Comparison of ENCODE assay signal across 18 cellular contexts in the genomic region with DNA sequence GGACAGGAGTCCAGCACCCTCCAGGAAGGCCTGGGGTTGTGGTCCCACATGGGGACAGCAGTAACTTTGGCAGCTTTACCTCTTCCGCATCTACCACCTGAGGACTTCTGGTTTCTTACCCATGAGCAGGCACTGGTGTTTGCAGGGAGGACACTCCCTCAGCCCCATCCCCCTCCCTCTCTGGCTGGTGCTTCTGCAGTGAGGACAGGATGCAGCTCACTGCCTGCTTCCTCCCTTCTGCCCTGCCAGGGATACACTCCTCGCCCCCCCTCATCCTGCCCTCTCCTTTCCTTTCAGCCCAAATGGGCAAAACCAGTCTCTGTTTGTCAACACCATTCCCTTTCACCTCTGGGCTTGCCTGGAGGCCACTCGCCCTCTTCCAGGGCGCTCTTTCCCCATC.
A peak's percentile ranks its signal among the peaks of the same experiment; 100 is the strongest.
DNase-seq lines count a peak whose midpoint lies in the region; FAIRE-seq and TF ChIP-seq lines count a peak whose summit lies in the region.
"Had no signal": no experiment of that assay in that cellular context is flagged by ENCODE, and none has a peak within 500 bp of the region (broad histone marks: within the 10 kb centered on the region; RNA-seq: fewer than 3 reads in every experiment).

No MANE protein-coding gene starts in this region.

- H2BK15ac ChIP-seq in H9 (ENCODE audit: low read depth, low read length) = no peak overlapping the region

- H3K27ac Mint-ChIP-seq in H9 = peak overlapping the region in 2 of 3 experiments; percentile 10 to 29; a peak in 3 of 7 replicates
- H3K27ac Mint-ChIP-seq in astrocyte (ENCODE audit: unreplicated experiment) = no peak overlapping the region
- H3K27ac Mint-ChIP-seq in activated T-helper 2 cell treated with anti-CD3 and anti-CD28 coated beads, Interferon-gamma antibody, Interleukin-2, Interleukin-4, amounts not matched to agents 10 μg/mL and 5 μg/mL and 100 μg/mL, durations not matched to agents 14 hours and 24 hours and 36 hours = no peak overlapping the region
- H3K27ac Mint-ChIP-seq: activated naive CD8-positive, alpha-beta T cell treated with anti-CD3 and anti-CD28 coated beads, Interleukin-2, amount 10 ng/mL, durations not matched to agents 7 days and 5 days had no signal

- no peak overlapping the region for H3K9ac ChIP-seq in BLaER1
- no peak overlapping the region for H3K9ac ChIP-seq in H9 (ENCODE audit: extremely low read depth, insufficient read length, low read length)
- no peak overlapping the region for H3K9ac ChIP-seq in astrocyte (ENCODE audit: low read length)

- no peak overlapping the region for H3K56ac ChIP-seq in H9 (ENCODE audit: insufficient read length, low read depth, low read length)

- H3K14ac ChIP-seq in H9 (ENCODE audit: insufficient read depth, low read length) = no peak overlapping the region; the same call in 1 of the 2 replicates

- no peak overlapping the region for H3K4ac ChIP-seq in H9 (ENCODE audit: low read depth, low read length)

- H3K4me1 Mint-ChIP-seq in H9 (peaks cover 59 to 61% of the 10 kb centered on the region in 2 experiments), astrocyte (ENCODE audit: low read depth, unreplicated experiment) (peaks cover 65% of the 10 kb centered on the region)
- H3K4me1 Mint-ChIP-seq in activated T-helper 2 cell treated with anti-CD3 and anti-CD28 coated beads, Interferon-gamma antibody, Interleukin-2, Interleukin-4, amounts not matched to agents 10 μg/mL and 5 μg/mL and 100 μg/mL, durations not matched to agents 14 hours and 24 hours and 36 hours (ENCODE audit: low read depth) = no peaks in the 10 kb centered on the region
- H3K4me1 Mint-ChIP-seq: activated naive CD8-positive, alpha-beta T cell treated with anti-CD3 and anti-CD28 coated beads, Interleukin-2, amount 10 ng/mL, durations not matched to agents 7 days and 5 days had no signal

- H2AK5ac ChIP-seq in H9 (ENCODE audit: insufficient read length, low read length) = no peak overlapping the region

- peaks cover 17% of the 10 kb centered on the region for H3K4me1 ChIP-seq in BLaER1
- H3K4me1 ChIP-seq in H9 (ENCODE audit: insufficient read depth, low read length) = peaks cover 16% of the 10 kb centered on the region
- H3K4me1 ChIP-seq in astrocyte (ENCODE audit: insufficient read depth, low read length) = peaks cover 5% of the 10 kb centered on the region

- peaks cover 2% of the 10 kb centered on the region for H3K79me1 ChIP-seq in H9 (ENCODE audit: insufficient read depth, low read depth, low read length, poor library complexity, severe bottlenecking)

- H3K9me3 Mint-ChIP-seq in H9 = no peaks in the 10 kb centered on the region
- H3K9me3 Mint-ChIP-seq in astrocyte (ENCODE audit: unreplicated experiment) = no peaks in the 10 kb centered on the region
- H3K9me3 Mint-ChIP-seq in activated T-helper 2 cell treated with anti-CD3 and anti-CD28 coated beads, Interferon-gamma antibody, Interleukin-2, Interleukin-4, amounts not matched to agents 10 μg/mL and 5 μg/mL and 100 μg/mL, durations not matched to agents 14 hours and 24 hours and 36 hours = no peaks in the 10 kb centered on the region
- H3K9me3 Mint-ChIP-seq: activated naive CD8-positive, alpha-beta T cell treated with anti-CD3 and anti-CD28 coated beads, Interleukin-2, amount 10 ng/mL, durations not matched to agents 7 days and 5 days had no signal

- no peak overlapping the region for H3K23ac ChIP-seq in H9 (ENCODE audit: insufficient read length, low read depth, low read length)

- H3K23me2 ChIP-seq in H9 (ENCODE audit: insufficient read length, low read depth, low read length, poor library complexity, severe bottlenecking) = no peaks in the 10 kb centered on the region

- intact Hi-C loops in activated T-helper 2 cell treated with anti-CD3 and anti-CD28 coated beads, Interferon-gamma antibody, Interleukin-2, Interleukin-4, amounts not matched to agents 10 μg/mL and 5 μg/mL and 100 μg/mL, durations not matched to agents 14 hours and 24 hours and 36 hours (cut with micrococcal nuclease) = no loop called here

- H4K91ac ChIP-seq in H9 (ENCODE audit: insufficient read length, low read depth, low read length) = no peak overlapping the region

- H3K4me3 Mint-ChIP-seq in H9 (no peak overlapping the region), astrocyte (ENCODE audit: unreplicated experiment) (peak overlapping the region; percentile 27)
- no peak overlapping the region for H3K4me3 Mint-ChIP-seq in activated T-helper 2 cell treated with anti-CD3 and anti-CD28 coated beads, Interferon-gamma antibody, Interleukin-2, Interleukin-4, amounts not matched to agents 10 μg/mL and 5 μg/mL and 100 μg/mL, durations not matched to agents 14 hours and 24 hours and 36 hours (ENCODE audit: low read depth)
- H3K4me3 Mint-ChIP-seq: activated naive CD8-positive, alpha-beta T cell treated with anti-CD3 and anti-CD28 coated beads, Interleukin-2, amount 10 ng/mL, durations not matched to agents 7 days and 5 days had no signal

- H3K27ac ChIP-seq in BLaER1 (no peak overlapping the region), H9 (ENCODE audit: insufficient read length, low read depth, low read length) (no peak overlapping the region), astrocyte (ENCODE audit: low read depth, low read length) (no peak overlapping the region)
- H3K27ac ChIP-seq: hepatocyte, WERI-Rb-1 had no signal

- no peak overlapping the region for H3K4me3 ChIP-seq in BLaER1
- H3K4me3 ChIP-seq in astrocyte (ENCODE audit: insufficient read depth, low read depth, low read length) = no peak overlapping the region
- H3K4me3 ChIP-seq: hepatocyte had no signal

- H4K5ac ChIP-seq in H9 (ENCODE audit: insufficient read length, low read depth, low read length) = no peak overlapping the region

- peaks cover 8% of the 10 kb centered on the region; the same call in 1 of the 2 replicates for H3K36me3 ChIP-seq in BLaER1
- H3K36me3 ChIP-seq in astrocyte (ENCODE audit: insufficient read depth, low read length) = peaks cover 4% of the 10 kb centered on the region

- no peak overlapping the region for H3T11ph ChIP-seq in H9 (ENCODE audit: low read length)

- H2BK20ac ChIP-seq in H9 (ENCODE audit: low read depth, low read length, poor library complexity, severe bottlenecking) = no peak overlapping the region

- no peak overlapping the region for H2AFZ ChIP-seq in H9 (ENCODE audit: low read length)
- H2AFZ ChIP-seq in astrocyte (ENCODE audit: low read depth, low read length) = no peak overlapping the region
- H2AFZ ChIP-seq: hepatocyte had no signal

- peak overlapping the region; percentile 51 for H3K4me2 ChIP-seq in BLaER1
- H3K4me2 ChIP-seq in H9 (ENCODE audit: insufficient read depth, insufficient read length, low read length) = no peak overlapping the region
- no peak overlapping the region for H3K4me2 ChIP-seq in astrocyte (ENCODE audit: low read length)
- H3K4me2 ChIP-seq: hepatocyte had no signal

- H2BK120ac ChIP-seq in H9 (ENCODE audit: low read depth, low read length, poor library complexity, severe bottlenecking) = no peak overlapping the region

- no peak for FAIRE-seq in astrocyte (lab: Jason Lieb, UNC)
- FAIRE-seq: GM12892 had no signal

- no peaks in the 10 kb centered on the region for H3K9me3 ChIP-seq in BLaER1
- H3K9me3 ChIP-seq in H9 (ENCODE audit: control insufficient read depth, low read depth, low read length) = no peaks in the 10 kb centered on the region
- no peaks in the 10 kb centered on the region for H3K9me3 ChIP-seq in astrocyte (ENCODE audit: insufficient read depth, low read depth, low read length)

- H4K8ac ChIP-seq in H9 (replicated peaks; ENCODE audit: insufficient read length, low read depth, low read length) = no peak overlapping the region

- H4K20me1 ChIP-seq in BLaER1 (peaks cover 30% of the 10 kb centered on the region), H9 (ENCODE audit: control insufficient read depth, insufficient read depth, insufficient read length) (no peaks in the 10 kb centered on the region), astrocyte (ENCODE audit: insufficient read depth, low read length) (peaks cover 97% of the 10 kb centered on the region)

- TF ChIP-seq CTCF in H9 (conservative IDR thresholded peaks at IDR 0.05) (no peak), astrocyte (IDR thresholded peaks at IDR 0.05; ENCODE audit: insufficient read depth, low read depth, low read length) (no peak)

- no peak overlapping the region for H2BK12ac ChIP-seq in H9 (ENCODE audit: insufficient read length, low read depth, low read length)

- no peaks in the 10 kb centered on the region; the same call in 1 of the 2 replicates for H3K79me2 ChIP-seq in H9 (ENCODE audit: insufficient read depth, low read length)
- peaks cover 93% of the 10 kb centered on the region for H3K79me2 ChIP-seq in astrocyte (ENCODE audit: insufficient read depth, low read length)

- WGBS in H9 (ENCODE audit: extremely low coverage, insufficient read length, low lambda C conversion rate) = no CpG with 5 or more reads among the region's 4 CpGs

- no peak overlapping the region for H2BK5ac ChIP-seq in H9 (ENCODE audit: insufficient read length, low read length)

- peak; percentile 63 for DNase-seq in H9
- no peak for DNase-seq in astrocyte (ENCODE audit: low read depth)
- peak; percentile 72 to 86 for DNase-seq in lung microvascular endothelial cell (ENCODE audit: low read depth in 2 of 2)
- no peak for DNase-seq in activated CD4-positive, CD25-positive, alpha-beta regulatory T cell treated with anti-CD3 and anti-CD28 coated beads, Interleukin-2, amount 50 U/mL, for 72 hours
- DNase-seq in activated T-helper 2 cell treated with anti-CD3 and anti-CD28 coated beads, Interferon-gamma antibody, Interleukin-2, Interleukin-4, amounts not matched to agents 10 μg/mL and 5 μg/mL and 100 μg/mL, durations not matched to agents 14 hours and 24 hours and 36 hours (ENCODE audit: low spot score) = no peak
- DNase-seq in NCI-H524 (lab: John Stamatoyannopoulos, UW) = no peak
- DNase-seq: activated naive CD8-positive, alpha-beta T cell treated with anti-CD3 and anti-CD28 coated beads, Interleukin-2, amount 10 ng/mL, durations not matched to agents 7 days and 5 days; COR-L47; effector CD4-positive, alpha-beta T cell; GF-D8; Karpas-422; NCI-H1417; stimulated activated CD4-positive, alpha-beta T cell treated with anti-CD3 and anti-CD28 coated beads, Interleukin-4, amount 100 ng/mL, for 24 hours; stimulated activated CD8-positive, alpha-beta memory T cell treated with anti-CD3 and anti-CD28 coated beads, Interleukin-4, amount 100 ng/mL, for 48 hours; WERI-Rb-1 had no signal

- H3K27me3 ChIP-seq in BLaER1 (no peaks in the 10 kb centered on the region), H9 (ENCODE audit: insufficient read depth, low read length) (no peaks in the 10 kb centered on the region), astrocyte (ENCODE audit: insufficient read depth, low read length) (no peaks in the 10 kb centered on the region)
- H3K27me3 ChIP-seq: hepatocyte had no signal

- H3K27me3 Mint-ChIP-seq in H9 (ENCODE audit: low read depth) (no peaks in the 10 kb centered on the region), astrocyte (ENCODE audit: low read depth, unreplicated experiment) (no peaks in the 10 kb centered on the region)
- no peaks in the 10 kb centered on the region for H3K27me3 Mint-ChIP-seq in activated T-helper 2 cell treated with anti-CD3 and anti-CD28 coated beads, Interferon-gamma antibody, Interleukin-2, Interleukin-4, amounts not matched to agents 10 μg/mL and 5 μg/mL and 100 μg/mL, durations not matched to agents 14 hours and 24 hours and 36 hours (ENCODE audit: low read depth)

- H3K36me3 Mint-ChIP-seq in H9 (ENCODE audit: insufficient read depth in 1 of 3, low read depth in 3 of 3) = peaks cover 3 to 6% (median 5%) of the 10 kb centered on the region in 3 experiments; a peak in 5 of 7 replicates
- H3K36me3 Mint-ChIP-seq in astrocyte (ENCODE audit: low read depth, unreplicated experiment) = peaks cover 30% of the 10 kb centered on the region
- no peaks in the 10 kb centered on the region for H3K36me3 Mint-ChIP-seq in activated T-helper 2 cell treated with anti-CD3 and anti-CD28 coated beads, Interferon-gamma antibody, Interleukin-2, Interleukin-4, amounts not matched to agents 10 μg/mL and 5 μg/mL and 100 μg/mL, durations not matched to agents 14 hours and 24 hours and 36 hours (ENCODE audit: low read depth)
- H3K36me3 Mint-ChIP-seq: activated naive CD8-positive, alpha-beta T cell treated with anti-CD3 and anti-CD28 coated beads, Interleukin-2, amount 10 ng/mL, durations not matched to agents 7 days and 5 days had no signal

- H3K18ac ChIP-seq in H9 (ENCODE audit: insufficient read length, low read depth, low read length) = no peak overlapping the region

Comparison
In these comparisons a context has a peak if more than half of its experiments do, and no peak if none do; other contexts are left out.
1. DNase-seq: peak in H9 (single experiment) and lung microvascular endothelial cell (2 of 2); none in astrocyte (single experiment), activated CD4-positive, CD25-positive, alpha-beta regulatory T cell treated with anti-CD3 and anti-CD28 coated beads, Interleukin-2, amount 50 U/mL, for 72 hours (single experiment), activated T-helper 2 cell treated with anti-CD3 and anti-CD28 coated beads, Interferon-gamma antibody, Interleukin-2, Interleukin-4, amounts not matched to agents 10 μg/mL and 5 μg/mL and 100 μg/mL, durations not matched to agents 14 hours and 24 hours and 36 hours (single experiment) and NCI-H524 (0 of 2).
2. H3K27ac Mint-ChIP-seq: peak in H9 (2 of 3); none in astrocyte (single experiment) and activated T-helper 2 cell treated with anti-CD3 and anti-CD28 coated beads, Interferon-gamma antibody, Interleukin-2, Interleukin-4, amounts not matched to agents 10 μg/mL and 5 μg/mL and 100 μg/mL, durations not matched to agents 14 hours and 24 hours and 36 hours (single experiment).